In the genomic region with DNA sequence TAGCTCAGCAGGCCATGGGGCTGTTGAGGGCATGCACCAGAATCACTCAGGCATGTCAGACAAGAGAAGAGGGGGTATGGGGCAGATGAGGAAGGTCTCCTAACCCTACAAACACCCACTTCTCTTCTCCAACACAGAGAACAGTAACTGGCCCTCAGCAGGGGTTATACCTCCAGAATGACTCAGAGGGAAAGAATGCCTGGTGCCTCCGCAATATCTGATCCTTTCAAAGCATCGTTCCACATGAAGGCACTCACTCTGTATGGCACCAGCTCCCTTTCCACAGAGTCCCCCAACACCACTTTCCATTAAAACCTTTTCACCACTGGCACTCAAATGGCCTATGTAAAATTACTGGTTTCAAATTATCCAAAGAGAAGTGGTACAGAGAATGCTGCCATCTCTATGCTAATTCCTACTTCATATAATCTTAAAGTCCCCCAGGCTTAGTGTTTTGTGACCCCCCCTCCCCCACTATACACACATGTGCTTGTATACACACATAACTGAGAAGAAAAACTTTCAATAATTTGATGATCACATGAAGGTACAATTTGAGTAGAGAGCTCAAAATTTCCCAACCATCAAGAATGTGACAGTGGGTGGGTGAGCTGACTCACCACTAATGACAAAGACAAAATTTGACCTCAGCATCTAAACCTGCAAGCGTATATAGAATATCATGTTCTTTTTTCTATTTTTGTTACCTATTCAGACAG, we compare ENCODE assay signal across 10 cellular contexts.
DNase-seq lines count a peak whose midpoint lies in the region; ATAC-seq and TF ChIP-seq lines count a peak whose summit lies in the region.
"Had no signal": no experiment of that assay in that cellular context is flagged by ENCODE, and none has a peak within 500 bp of the region (broad histone marks: within the 10 kb centered on the region; RNA-seq: fewer than 3 reads in every experiment).

No MANE protein-coding gene starts in this region.

- intact Hi-C loops in aorta (cut with DNase I): no loop called here

- H3K27ac ChIP-seq in SJCRH30 (no peak overlapping the region), iPS DF 6.9 (ENCODE audit: low read length) (no peak overlapping the region), aorta (ENCODE audit: low read depth in 1 of 2, low read length in 2 of 2) (no peak overlapping the region)

- CTCF ChIA-PET in HEK293T (lab: Yijun Ruan, JAX): interaction anchor here (0.6 to 0.7 kb wide), 2 partner anchors 32 to 924 kb away, joined by 3 to 4 read pairs; no protein-coding TSS in a partner anchor

- no CpG with 5 or more reads among the region's 3 CpGs for WGBS in iPS DF 6.9 (ENCODE audit: insufficient coverage, insufficient read length)
- WGBS in aorta, 2 donors: 83 to 86% methylated on average over 3 of the region's 3 CpGs

- H3K4me1 ChIP-seq in SJCRH30: peaks cover 8% of the 10 kb centered on the region; the same call in 1 of the 2 replicates
- H3K4me1 ChIP-seq in iPS DF 6.9 (ENCODE audit: control insufficient read depth, insufficient read depth, low read length): peaks cover 4% of the 10 kb centered on the region; the same call in 1 of the 2 replicates
- H3K4me1 ChIP-seq in aorta (ENCODE audit: control insufficient read depth in 1 of 2, insufficient read depth in 2 of 2, low read length in 2 of 2): no peaks in the 10 kb centered on the region

- H3K9me3 ChIP-seq in SJCRH30 (replicated peaks): no peaks in the 10 kb centered on the region
- no peaks in the 10 kb centered on the region for H3K9me3 ChIP-seq in iPS DF 6.9 (ENCODE audit: control insufficient read depth, insufficient read depth, low read length)
- H3K9me3 ChIP-seq in aorta (ENCODE audit: control insufficient read depth, low read length): no peaks in the 10 kb centered on the region

- POLR2A ChIA-PET in HEK293T (lab: Yijun Ruan, JAX): interaction anchor here (0.8 to 0.9 kb wide), 2 partner anchors 61 to 91 kb away, joined by 3 read pairs; partner anchors contain the start of gene SIPA1L2

- TF ChIP-seq CTCF in GM13977 (IDR thresholded peaks at IDR 0.05; ENCODE audit: extremely low read depth, insufficient read depth, missing control alignments): no peak

- in situ Hi-C loops in GM13977 (cut with MboI; ENCODE audit: low pct_unique_long_range_greater_than_20kb, low sequenced_read_pairs, unreplicated experiment): no loop called here

- H3K36me3 ChIP-seq in SJCRH30 (no peaks in the 10 kb centered on the region), iPS DF 6.9 (ENCODE audit: control insufficient read depth, insufficient read depth, low read length) (no peaks in the 10 kb centered on the region), aorta (ENCODE audit: control insufficient read depth in 1 of 2, insufficient read depth in 2 of 2, low read length in 1 of 2) (peaks cover 0 to 1% of the 10 kb centered on the region in 2 donors)

- no peaks in the 10 kb centered on the region for H3K27me3 ChIP-seq in SJCRH30
- no peaks in the 10 kb centered on the region for H3K27me3 ChIP-seq in iPS DF 6.9 (ENCODE audit: control insufficient read depth, insufficient read depth, low read length)
- no peaks in the 10 kb centered on the region for H3K27me3 ChIP-seq in aorta (ENCODE audit: control insufficient read depth in 1 of 2, insufficient read depth in 2 of 2, low read length in 1 of 2)

- DNase-seq in AG20443 (ENCODE audit: low spot score) (peak; percentile 41), HEK293T (ENCODE audit: extremely low spot score) (peak; percentile 66), SJCRH30 (peak; percentile 19 to 47), iPS DF 6.9 (ENCODE audit: low read depth, low spot score) (peak; percentile 45), GM13977 (ENCODE audit: low spot score) (no peak), aorta (no peak)
- DNase-seq: stimulated activated naive B cell treated with anti-CD40 and anti-IgM and Interleukin-4, amounts not matched to agents 10 μg/mL and 1 μg/mL and 100 μg/mL, for 72 hours; T-helper 1 cell had no signal

- no peak overlapping the region for H3K4me3 ChIP-seq in SJCRH30
- H3K4me3 ChIP-seq in iPS DF 6.9 (ENCODE audit: low read length): no peak overlapping the region
- H3K4me3 ChIP-seq in aorta (ENCODE audit: low read length in 2 of 2): no peak overlapping the region

- ATAC-seq in HG03442 (IDR thresholded peaks at IDR 0.05; ENCODE audit: unreplicated experiment): no peak
- ATAC-seq in GM18517 (IDR thresholded peaks at IDR 0.05; ENCODE audit: unreplicated experiment): no peak
- ATAC-seq in aorta (ENCODE audit: low FRiP score): no peak
- ATAC-seq: stimulated activated naive B cell treated with anti-CD40 and anti-IgM and Interleukin-4, amounts not matched to agents 10 μg/mL and 1 μg/mL and 100 μg/mL, for 72 hours had no signal

TF ChIP-seq in HEK293T, 16 proteins besides CTCF, POLR2A, EP300 and RAD21:
- no peak for TF ChIP-seq ELF4 (IDR thresholded peaks at IDR 0.05)
- no peak for TF ChIP-seq SP1 (IDR thresholded peaks at IDR 0.05)
- TF ChIP-seq FOXM1 (IDR thresholded peaks at IDR 0.05; ENCODE audit: borderline replicate concordance): no peak
- no peak for TF ChIP-seq FOXK2 (IDR thresholded peaks at IDR 0.05)
- no peak for TF ChIP-seq SUZ12 (IDR thresholded peaks at IDR 0.05)
- TF ChIP-seq HDGF (IDR thresholded peaks at IDR 0.05; ENCODE audit: borderline replicate concordance): no peak
- TF ChIP-seq TARDBP (IDR thresholded peaks at IDR 0.05): no peak
- TF ChIP-seq LEF1 (IDR thresholded peaks at IDR 0.05; ENCODE audit: borderline replicate concordance): no peak
- TF ChIP-seq BHLHE40 (IDR thresholded peaks at IDR 0.05; ENCODE audit: borderline replicate concordance): no peak
- TF ChIP-seq ZNF384 (IDR thresholded peaks at IDR 0.05): no peak
- no peak for TF ChIP-seq L3MBTL2 (conservative IDR thresholded peaks at IDR 0.05)
- no peak for TF ChIP-seq FOXA1 (IDR thresholded peaks at IDR 0.05)
- no peak for TF ChIP-seq ARNT (IDR thresholded peaks at IDR 0.05)
- TF ChIP-seq NFRKB (IDR thresholded peaks at IDR 0.05): no peak
- no peak for TF ChIP-seq PKNOX1 (IDR thresholded peaks at IDR 0.05)
- no peak for TF ChIP-seq CTBP1 (IDR thresholded peaks at IDR 0.05; ENCODE audit: borderline replicate concordance)

Comparison
In these comparisons a context has a peak if more than half of its experiments do, and no peak if none do; other contexts are left out.
1. DNase-seq: peak in AG20443 (single experiment), HEK293T (single experiment), SJCRH30 (2 of 2) and iPS DF 6.9 (single experiment); none in GM13977 (single experiment) and aorta (0 of 2).